Comparison of ENCODE assay signal across 21 cellular contexts in the genomic region with DNA sequence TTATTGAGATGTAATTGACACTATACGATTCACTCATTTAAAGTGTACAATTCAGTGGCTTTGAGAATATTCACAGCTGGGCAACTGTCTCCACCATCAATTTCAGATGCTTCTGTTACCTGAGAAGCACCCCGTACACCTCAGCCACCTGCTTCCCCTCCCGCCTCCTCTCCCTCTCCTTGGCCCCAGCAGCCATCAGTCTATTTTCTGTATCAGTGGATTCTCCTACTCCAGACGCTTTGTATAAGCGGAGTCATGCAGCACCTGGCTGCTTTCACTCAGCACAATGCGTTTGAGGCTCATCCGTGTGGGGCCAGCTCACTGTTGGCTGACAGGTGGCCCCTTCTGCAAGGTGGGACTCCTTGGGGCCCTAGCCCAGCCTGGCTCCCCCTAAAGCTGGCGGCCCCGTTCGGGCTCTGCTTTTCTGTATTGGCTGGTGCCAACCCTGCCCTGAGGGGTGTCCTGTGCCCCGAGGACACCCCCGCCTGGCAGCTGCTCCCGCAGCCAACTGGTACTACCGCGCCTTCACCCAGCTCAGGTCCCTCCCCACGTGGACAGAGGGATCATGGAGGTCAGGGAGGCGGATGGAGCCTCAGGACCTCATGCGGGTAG.
DNase-seq lines count a peak whose midpoint lies in the region; ATAC-seq and TF ChIP-seq lines count a peak whose summit lies in the region.
"Had no signal": no experiment of that assay in that cellular context is flagged by ENCODE, and none has a peak within 500 bp of the region (broad histone marks: within the 10 kb centered on the region; RNA-seq: fewer than 3 reads in every experiment).

No MANE protein-coding gene starts in this region.

- BruUV-seq in IMR-90 (replicated peaks; lab: Mats Ljungman, UMichigan): no TSS peak

- H2BK5ac ChIP-seq in IMR-90 (ENCODE audit: low read depth, low read length, poor library complexity, severe bottlenecking) (no peak overlapping the region), H9 (ENCODE audit: insufficient read length, low read length) (no peak overlapping the region)

- H3K79me1 ChIP-seq in IMR-90 (ENCODE audit: low read depth in 1 of 2, low read length in 2 of 2) (no peaks in the 10 kb centered on the region), H9 (ENCODE audit: insufficient read depth, low read depth, low read length, poor library complexity, severe bottlenecking) (no peaks in the 10 kb centered on the region)

- H3K27me3 ChIP-seq in IMR-90 (ENCODE audit: control insufficient read depth, insufficient read depth, low read length): no peaks in the 10 kb centered on the region; the same call in 1 of the 2 replicates
- no peaks in the 10 kb centered on the region for H3K27me3 ChIP-seq in H9 (ENCODE audit: insufficient read depth, low read length)
- H3K27me3 ChIP-seq: Peyer's patch, SJSA1 had no signal

- TF ChIP-seq RAD21 in IMR-90 (IDR thresholded peaks at IDR 0.05; ENCODE audit: low read length): no peak

- H4K20me1 ChIP-seq in IMR-90 (ENCODE audit: insufficient read depth, low read length) (no peaks in the 10 kb centered on the region), H9 (ENCODE audit: control insufficient read depth, insufficient read depth, insufficient read length) (no peaks in the 10 kb centered on the region)

- no peak for ATAC-seq in IMR-90 (ENCODE audit: low read depth)
- ATAC-seq: GM12878 had no signal

- H3K4me1 ChIP-seq in IMR-90 (ENCODE audit: control insufficient read depth, insufficient read depth, low read length) (peaks cover 6% of the 10 kb centered on the region), H9 (ENCODE audit: insufficient read depth, low read length) (no peaks in the 10 kb centered on the region)
- H3K4me1 ChIP-seq: Caco-2, Peyer's patch, SJSA1 had no signal

- H3K27me3 Mint-ChIP-seq in type B pancreatic cell (peaks cover 3% of the 10 kb centered on the region), H9 (ENCODE audit: low read depth) (peaks cover 6% of the 10 kb centered on the region)
- H3K27me3 Mint-ChIP-seq: CD4-positive, CD25-positive, alpha-beta regulatory T cell had no signal

- H4K5ac ChIP-seq in IMR-90 (ENCODE audit: low read depth, low read length): no peak overlapping the region
- no peak overlapping the region for H4K5ac ChIP-seq in H9 (ENCODE audit: insufficient read length, low read depth, low read length)

- H2BK120ac ChIP-seq in IMR-90 (ENCODE audit: low read depth, low read length) (no peak overlapping the region), H9 (ENCODE audit: low read depth, low read length, poor library complexity, severe bottlenecking) (no peak overlapping the region)

- H3K4me3 Mint-ChIP-seq in type B pancreatic cell (no peak overlapping the region), H9 (no peak overlapping the region)
- H3K4me3 Mint-ChIP-seq: CD4-positive, CD25-positive, alpha-beta regulatory T cell; IgD-negative memory B cell had no signal

- H2BK15ac ChIP-seq in IMR-90 (ENCODE audit: low read depth, low read length) (no peak overlapping the region), H9 (ENCODE audit: low read depth, low read length) (no peak overlapping the region)

- H3K23me2 ChIP-seq in H9 (ENCODE audit: insufficient read length, low read depth, low read length, poor library complexity, severe bottlenecking): no peaks in the 10 kb centered on the region

- H3K27ac Mint-ChIP-seq in type B pancreatic cell: no peak overlapping the region
- no peak overlapping the region; a peak in 1 of 7 replicates for H3K27ac Mint-ChIP-seq in H9
- H3K27ac Mint-ChIP-seq: CD4-positive, CD25-positive, alpha-beta regulatory T cell; IgD-negative memory B cell had no signal

- H3K4me2 ChIP-seq in IMR-90 (ENCODE audit: low read depth, low read length) (no peak overlapping the region), H9 (ENCODE audit: insufficient read depth, insufficient read length, low read length) (no peak overlapping the region)

- H3K9ac ChIP-seq in IMR-90 (ENCODE audit: low read depth, low read length) (no peak overlapping the region), H9 (ENCODE audit: extremely low read depth, insufficient read length, low read length) (no peak overlapping the region)
- H3K9ac ChIP-seq: GM23248 had no signal

- H3K4ac ChIP-seq in IMR-90 (ENCODE audit: low read depth, low read length): no peak overlapping the region
- no peak overlapping the region for H3K4ac ChIP-seq in H9 (ENCODE audit: low read depth, low read length)

- H2AK9ac ChIP-seq in IMR-90 (replicated peaks; ENCODE audit: low read depth, low read length, poor library complexity): peak overlapping the region; percentile 74

- H3K79me2 ChIP-seq in H9 (ENCODE audit: insufficient read depth, low read length): no peaks in the 10 kb centered on the region

- TF ChIP-seq POLR2A in IMR-90 (IDR thresholded peaks at IDR 0.05; ENCODE audit: low read depth, low read length): no peak

- H3K9me3 Mint-ChIP-seq in type B pancreatic cell: peaks cover 4% of the 10 kb centered on the region
- peaks cover 12 to 14% of the 10 kb centered on the region in 2 experiments for H3K9me3 Mint-ChIP-seq in H9

- DNase-seq in IMR-90: no peak
- DNase-seq in myocyte (ENCODE audit: low read depth): peak; percentile 30
- peak; percentile 67 for DNase-seq in type B pancreatic cell (ENCODE audit: extremely low spot score, unreplicated experiment)
- DNase-seq in NCI-H510A treated with DMSO at 0.1 percent for 48 hours (lab: John Stamatoyannopoulos, UW): no peak
- DNase-seq in H9: no peak
- no peak for DNase-seq in kidney tubule cell (ENCODE audit: low spot score)
- DNase-seq: Caco-2; CD4-positive, CD25-positive, alpha-beta regulatory T cell; DMS 273 treated with DMSO at 0.1 percent for 48 hours; DMS79 treated with DMSO at 0.1 percent for 48 hours; HCEC 1CT; NCI-H1105; NCI-H146; NCI-H2029; NCI-H82; Peyer's patch had no signal

- no peak overlapping the region for H2BK12ac ChIP-seq in H9 (ENCODE audit: insufficient read length, low read depth, low read length)

- H3K18ac ChIP-seq in IMR-90 (ENCODE audit: low read depth, low read length) (no peak overlapping the region), H9 (ENCODE audit: insufficient read length, low read depth, low read length) (no peak overlapping the region)

- H3K4me3 ChIP-seq in IMR-90 (ENCODE audit: insufficient read depth, low read depth, low read length): no peak overlapping the region
- H3K4me3 ChIP-seq: GM12878, GM23248, Peyer's patch, SJSA1 had no signal

- in situ Hi-C loops in IMR-90 (cut with MboI; ENCODE audit: low sequenced_read_pairs): no loop called here

- H3K56ac ChIP-seq in IMR-90 (ENCODE audit: extremely low read depth, insufficient read depth, low read length) (no peak overlapping the region), H9 (ENCODE audit: insufficient read length, low read depth, low read length) (no peak overlapping the region)

- no peak overlapping the region for H2AK5ac ChIP-seq in IMR-90 (ENCODE audit: low read depth, low read length)
- H2AK5ac ChIP-seq in H9 (ENCODE audit: insufficient read length, low read length): no peak overlapping the region

- dilution Hi-C loops in IMR-90 (cut with HindIII; ENCODE audit: low sequenced_read_pairs, unreplicated experiment): no loop called here

- H3K9me3 ChIP-seq in IMR-90 (ENCODE audit: control insufficient read depth, insufficient read depth, low read length) (peaks cover 6% of the 10 kb centered on the region), H9 (ENCODE audit: control insufficient read depth, low read depth, low read length) (no peaks in the 10 kb centered on the region)
- H3K9me3 ChIP-seq: Peyer's patch, SJSA1 had no signal

- H3K4me1 Mint-ChIP-seq in type B pancreatic cell (ENCODE audit: unreplicated experiment) (peaks cover 9% of the 10 kb centered on the region), H9 (peaks cover 0 to 4% of the 10 kb centered on the region in 2 experiments; a peak in 2 of 4 replicates)
- H3K4me1 Mint-ChIP-seq: CD4-positive, CD25-positive, alpha-beta regulatory T cell; IgD-negative memory B cell had no signal

- H3K36me3 ChIP-seq in IMR-90 (ENCODE audit: control insufficient read depth, insufficient read depth, low read length): no peaks in the 10 kb centered on the region
- H3K36me3 ChIP-seq: Peyer's patch, SJSA1 had no signal

- no peak overlapping the region for H2AFZ ChIP-seq in IMR-90 (replicated peaks; ENCODE audit: low read length, poor library complexity)
- no peak overlapping the region for H2AFZ ChIP-seq in H9 (ENCODE audit: low read length)
- H2AFZ ChIP-seq: GM23248 had no signal

- no peak overlapping the region for H3K23ac ChIP-seq in IMR-90 (ENCODE audit: low read depth, low read length)
- no peak overlapping the region for H3K23ac ChIP-seq in H9 (ENCODE audit: insufficient read length, low read depth, low read length)

- CTCF ChIA-PET in IMR-90 (lab: Yijun Ruan, JAX): no interaction called here

- H3K36me3 Mint-ChIP-seq in type B pancreatic cell (peaks cover 6% of the 10 kb centered on the region), H9 (ENCODE audit: insufficient read depth in 1 of 3, low read depth in 3 of 3) (peaks cover 0 to 15% (median 2%) of the 10 kb centered on the region in 3 experiments; a peak in 3 of 7 replicates)
- H3K36me3 Mint-ChIP-seq: CD4-positive, CD25-positive, alpha-beta regulatory T cell had no signal

- H4K8ac ChIP-seq in IMR-90 (ENCODE audit: low read depth in 2 of 2, low read length in 2 of 2) (no peak overlapping the region), H9 (replicated peaks; ENCODE audit: insufficient read length, low read depth, low read length) (no peak overlapping the region)

- no peak overlapping the region for H2BK20ac ChIP-seq in IMR-90 (ENCODE audit: low read depth, low read length)
- H2BK20ac ChIP-seq in H9 (ENCODE audit: low read depth, low read length, poor library complexity, severe bottlenecking): no peak overlapping the region

- 0 out of 2 replicates have a peak, but pooled peaks cover 3% of the 10 kb centered on the region for H3K9me1 ChIP-seq in IMR-90 (ENCODE audit: insufficient read depth, low read length)

- 81% methylated on average over 5 of the region's 18 CpGs; no CpG with 5 or more reads in 1 of the 2 experiments for WGBS in IMR-90 (ENCODE audit: extremely low coverage in 2 of 2, insufficient read length in 1 of 2), 2 experiments
- WGBS in H9 (ENCODE audit: extremely low coverage, insufficient read length, low lambda C conversion rate): no CpG with 5 or more reads among the region's 18 CpGs

- no peak overlapping the region for H3K14ac ChIP-seq in IMR-90 (replicated peaks; ENCODE audit: low read depth, low read length)
- H3K14ac ChIP-seq in H9 (ENCODE audit: insufficient read depth, low read length): no peak overlapping the region

- TF ChIP-seq CTCF in IMR-90 (conservative IDR thresholded peaks at IDR 0.05; ENCODE audit: low read depth, low read length) (no peak), VCaP (conservative IDR thresholded peaks at IDR 0.05) (no peak), type B pancreatic cell (conservative IDR thresholded peaks at IDR 0.05) (no peak), H9 (conservative IDR thresholded peaks at IDR 0.05) (no peak)

- H3K27ac ChIP-seq in IMR-90 (ENCODE audit: insufficient read depth, low read length) (no peak overlapping the region), VCaP (peak overlapping the region; percentile 19), H9 (ENCODE audit: insufficient read length, low read depth, low read length) (no peak overlapping the region)
- H3K27ac ChIP-seq: GM23248, Peyer's patch, SJSA1 had no signal

- H4K91ac ChIP-seq in IMR-90 (ENCODE audit: insufficient read depth, low read depth, low read length): no peak overlapping the region
- H4K91ac ChIP-seq in H9 (ENCODE audit: insufficient read length, low read depth, low read length): no peak overlapping the region

- POLR2A ChIA-PET in IMR-90 (lab: Charles Lee; ENCODE audit: unreplicated experiment): interaction anchor here (0.6 kb wide), 1 partner anchor 173 kb away, joined by 3 read pairs; no protein-coding TSS in a partner anchor

- intact Hi-C loops in IMR-90 (cut with micrococcal nuclease): no loop called here

- no peak overlapping the region for H3T11ph ChIP-seq in H9 (ENCODE audit: low read length)

Comparison
In these comparisons a context has a peak if more than half of its experiments do, and no peak if none do; other contexts are left out.
1. DNase-seq: peak in myocyte (single experiment) and type B pancreatic cell (single experiment); none in IMR-90 (single experiment), NCI-H510A treated with DMSO at 0.1 percent for 48 hours (single experiment), H9 (single experiment) and kidney tubule cell (single experiment).